11 cellular contexts compared by ENCODE assay signal in genomic region chr7:94367940-94368339, GRCh38. TPM values are rescaled to one million over a fixed set of nuclear protein-coding genes. Genes with fewer than 3 reads are reported as not detected.
A peak's percentile ranks its signal among the peaks of the same experiment; 100 is the strongest.
DNase-seq lines count a peak whose midpoint lies in the region; ATAC-seq and TF ChIP-seq lines count a peak whose summit lies in the region.
"Had no signal": no experiment of that assay in that cellular context is flagged by ENCODE, and none has a peak within 500 bp of the region (broad histone marks: within the 10 kb centered on the region; RNA-seq: fewer than 3 reads in every experiment).

No MANE protein-coding gene starts in this region.

- intact Hi-C loops in left lung (cut with DNase I) = no loop called here

- H3K9me3 Mint-ChIP-seq in GM23338 = no peaks in the 10 kb centered on the region

- ATAC-seq in GM23338 = no peak
- ATAC-seq in left lung = peak; percentile 90
- ATAC-seq in HG03378 (IDR thresholded peaks at IDR 0.05; ENCODE audit: unreplicated experiment) = no peak
- no peak for ATAC-seq in GM19395 (IDR thresholded peaks at IDR 0.05; ENCODE audit: unreplicated experiment)
- no peak for ATAC-seq in GM18502 (IDR thresholded peaks at IDR 0.05; ENCODE audit: poor library complexity, unreplicated experiment)
- ATAC-seq: T-helper 17 cell had no signal

- H3K4me3 Mint-ChIP-seq in GM23338 = no peak overlapping the region
- H3K4me3 Mint-ChIP-seq: T-helper 17 cell had no signal

- no peaks in the 10 kb centered on the region for H3K36me3 ChIP-seq in GM23338 (ENCODE audit: insufficient read depth)
- H3K36me3 ChIP-seq in left lung = no peaks in the 10 kb centered on the region
- no peaks in the 10 kb centered on the region for H3K36me3 ChIP-seq in stomach smooth muscle (ENCODE audit: control insufficient read depth in 2 of 2, insufficient read depth in 2 of 2, low read length in 2 of 2)

- H3K27me3 Mint-ChIP-seq in GM23338 (ENCODE audit: insufficient read depth, low read depth, poor library complexity) = peaks cover 5% of the 10 kb centered on the region

- H3K27ac Mint-ChIP-seq in GM23338 = no peak overlapping the region
- H3K27ac Mint-ChIP-seq: T-helper 17 cell had no signal

- 0 out of 2 replicates have a peak, but pooled peaks cover 4% of the 10 kb centered on the region for H3K4me1 ChIP-seq in GM23338 (ENCODE audit: insufficient read depth)
- H3K4me1 ChIP-seq in left lung = no peaks in the 10 kb centered on the region
- peaks cover 6% of the 10 kb centered on the region for H3K4me1 ChIP-seq in stomach smooth muscle (ENCODE audit: control insufficient read depth, insufficient read depth, low read length)

- H3K79me2 ChIP-seq in GM23338 (replicated peaks; ENCODE audit: insufficient read depth) = no peaks in the 10 kb centered on the region

- peak overlapping the region; percentile 25 to 37 for H3K9ac ChIP-seq in stomach smooth muscle (ENCODE audit: low read length in 2 of 2)

- no peaks in the 10 kb centered on the region for H3K9me2 ChIP-seq in GM23338 (ENCODE audit: insufficient read depth)

- H3K27ac ChIP-seq in GM23338 (ENCODE audit: low read depth) (no peak overlapping the region), left lung (peak overlapping the region; percentile 43 to 76), stomach smooth muscle (ENCODE audit: low read length) (peak overlapping the region; percentile 80)

- no peaks in the 10 kb centered on the region for H3K36me3 Mint-ChIP-seq in GM23338 (ENCODE audit: low read depth)

- no peaks in the 10 kb centered on the region for H3F3A ChIP-seq in GM23338 (replicated peaks; ENCODE audit: low read depth)

- DNase-seq in GM23338 (ENCODE audit: low spot score) (no peak), brain pericyte (ENCODE audit: low read depth, low spot score) (peak; percentile 41), left lung (no peak)
- no peak for DNase-seq in stimulated activated CD8-positive, alpha-beta memory T cell treated with anti-CD3 and anti-CD28 coated beads, Interleukin-4, amount 100 ng/mL, for 48 hours
- DNase-seq: central memory CD4-positive, alpha-beta T cell; hypothalamus; T-helper 17 cell had no signal

- H3K27me3 ChIP-seq in GM23338 (ENCODE audit: insufficient read depth) (no peaks in the 10 kb centered on the region), left lung (no peaks in the 10 kb centered on the region), stomach smooth muscle (ENCODE audit: control insufficient read depth in 1 of 2, insufficient read depth in 2 of 2, low read length in 2 of 2) (no peaks in the 10 kb centered on the region)

- H3K4me1 Mint-ChIP-seq in GM23338 = peaks cover 7% of the 10 kb centered on the region
- H3K4me1 Mint-ChIP-seq: T-helper 17 cell had no signal

- peak overlapping the region; percentile 57; the same call in 1 of the 2 replicates for H2AFZ ChIP-seq in GM23338

- H3K4me3 ChIP-seq in GM23338 (no peak overlapping the region), left lung (no peak overlapping the region), stomach smooth muscle (ENCODE audit: low read length in 2 of 2) (peak overlapping the region; percentile 40 to 47)

- H3K4me2 ChIP-seq in GM23338 = no peak overlapping the region

- H3K9me3 ChIP-seq in left lung (no peaks in the 10 kb centered on the region), stomach smooth muscle (ENCODE audit: control insufficient read depth in 2 of 2, low read length in 2 of 2) (no peaks in the 10 kb centered on the region)

- H4K20me1 ChIP-seq in GM23338 (replicated peaks; ENCODE audit: insufficient read depth) = no peaks in the 10 kb centered on the region

- TF ChIP-seq CTCF in GM23338 (conservative IDR thresholded peaks at IDR 0.05; ENCODE audit: low read depth in 2 of 2) (no peak), left lung (IDR thresholded peaks at IDR 0.05) (no peak)

TF ChIP-seq in GM23338, 12 proteins besides CTCF, POLR2A, EP300 and RAD21:
- no peak for TF ChIP-seq ZNF462 (CRISPR knock-in tag; IDR thresholded peaks at IDR 0.05)
- no peak for TF ChIP-seq NANOG (IDR thresholded peaks at IDR 0.05; ENCODE audit: borderline replicate concordance)
- no peak for TF ChIP-seq ETS1 (IDR thresholded peaks at IDR 0.05)
- no peak for TF ChIP-seq EZH2phosphoT487 (IDR thresholded peaks at IDR 0.05; ENCODE audit: unreplicated experiment)
- no peak for TF ChIP-seq CREB1 (CRISPR knock-in tag; IDR thresholded peaks at IDR 0.05; ENCODE audit: low read depth)
TF ChIP-seq in GM23338: peak in this region for 0.

RNA-seq across cellular contexts. Expression of gene COL1A2, which starts 26.8 kb away (rescaled TPM):
- total RNA-seq in GM23338 (2014; rRNA removed; shearing (Covaris generic)) = 61.6 and 67.0 TPM in 2 replicates
- polyA plus RNA-seq in GM23338 (2016; fragmentation: Nextera tagmentation; extraction: Ambion mirVana) = 32.0 and 34.6 TPM in 2 replicates
- 1,000 to 10,000 TPM in 1 of 2 donors, 100 to 1,000 TPM in 1; 859 to 3,050 TPM for total RNA-seq in left lung
- total RNA-seq: T-helper 17 cell had no signal

Comparison
In these comparisons a context has a peak if more than half of its experiments do, and no peak if none do; other contexts are left out.
1. H3K4me3 ChIP-seq: peak in stomach smooth muscle (2 of 2); none in GM23338 (single experiment) and left lung (0 of 2).
2. RNA of gene COL1A2, which starts 26.8 kb away (total RNA-seq): 859 to 3,050 TPM in left lung; 61.6 to 67.0 TPM in GM23338; every median in the first group is over 10 times any median in the second.